33 cellular contexts compared by ENCODE assay signal in genomic region chr14:106287506-106287905, GRCh38.
"Had no signal": no experiment of that assay in that cellular context is flagged by ENCODE, and none has a peak within 500 bp of the region (broad histone marks: within the 10 kb centered on the region; RNA-seq: fewer than 3 reads in every experiment).

No MANE protein-coding gene starts in this region.

- H3K27me3 ChIP-seq: body of pancreas, brain microvascular endothelial cell, breast epithelium had no signal

- DNase-seq: activated B cell treated with CpG ODN at 0.5 μM for 24 hours; activated CD4-positive, alpha-beta memory T cell treated with anti-CD3 and anti-CD28 coated beads for 36 hours; activated CD4-positive, alpha-beta T cell treated with anti-CD3 and anti-CD28 coated beads for 4 hours; activated CD4-positive, alpha-beta T cell treated with anti-CD3 and anti-CD28 coated beads, Interleukin-2, amount 10 ng/mL, durations not matched to agents 24 days and 14 days; activated CD4-positive, alpha-beta T cell treated with anti-CD3 and anti-CD28 coated beads, Interleukin-2, amount 50 U/mL, for 1 hour; activated CD4-positive, alpha-beta T cell treated with anti-CD3 and anti-CD28 coated beads, Interleukin-2, amount 50 U/mL, for 4 hours; activated CD4-positive, CD25-positive, alpha-beta regulatory T cell treated with anti-CD3 and anti-CD28 coated beads, Interleukin-2, amount 50 U/mL, for 72 hours; activated CD8-positive, alpha-beta memory T cell treated with anti-CD3 and anti-CD28 coated beads, Interleukin-2, amount 50 U/mL, for 4 hours; activated CD8-positive, alpha-beta T cell treated with anti-CD3 and anti-CD28 coated beads for 36 hours; activated effector memory CD4-positive, alpha-beta T cell treated with anti-CD3 and anti-CD28 coated beads, Interleukin-2, amount 50 U/mL, for 16 hours; activated gamma-delta T cell treated with Interleukin-2 at 50 U/mL for 16 hours; activated naive CD4-positive, alpha-beta T cell; activated naive CD4-positive, alpha-beta T cell treated with anti-CD3 and anti-CD28 coated beads for 36 hours; activated naive CD4-positive, alpha-beta T cell treated with anti-CD3 and anti-CD28 coated beads, Interleukin-2, amount 50 U/mL, for 16 hours; activated naive CD8-positive, alpha-beta T cell treated with anti-CD3 and anti-CD28 coated beads for 36 hours; activated T-cell treated with anti-CD3 and anti-CD28 coated beads for 4 hours; activated T-cell treated with anti-CD3 and anti-CD28 coated beads, Interleukin-2, amount 50 U/mL, for 1 hour; activated T-cell treated with anti-CD3 and anti-CD28 coated beads, Interleukin-2, amount 50 U/mL, for 4 hours; adrenal gland; amniotic stem cell; aorta; body of pancreas; brain microvascular endothelial cell; central memory CD4-positive, alpha-beta T cell; T-helper 1 cell; T-helper 2 cell; T-helper 9 cell had no signal

- H3K27ac Mint-ChIP-seq: activated B cell treated with CpG ODN at 0.5 μM for 24 hours; activated CD4-positive, alpha-beta memory T cell treated with anti-CD3 and anti-CD28 coated beads for 36 hours; activated CD4-positive, alpha-beta T cell treated with anti-CD3 and anti-CD28 coated beads, Interleukin-2, amount 10 ng/mL, durations not matched to agents 24 days and 14 days; activated CD8-positive, alpha-beta T cell treated with anti-CD3 and anti-CD28 coated beads for 36 hours; activated naive CD4-positive, alpha-beta T cell treated with anti-CD3 and anti-CD28 coated beads for 36 hours; activated naive CD8-positive, alpha-beta T cell treated with anti-CD3 and anti-CD28 coated beads for 36 hours; T-helper 1 cell treated with Interleukin-12 subunit alpha and Interleukin-12 subunit beta and Interleukin-4 antibody, amounts not matched to agents 30 μg/mL and 1 μg/mL, for 36 hours; T-helper 2 cell treated with Interferon-gamma antibody and Interleukin-4, amounts not matched to agents 5 μg/mL and 100 μg/mL, for 36 hours had no signal

- H3K36me3 ChIP-seq: adrenal gland, brain microvascular endothelial cell, breast epithelium had no signal

- ATAC-seq: activated CD8-positive, alpha-beta T cell treated with anti-CD3 and anti-CD28 coated beads for 36 hours; body of pancreas had no signal

- H3K4me1 Mint-ChIP-seq: activated B cell treated with CpG ODN at 0.5 μM for 24 hours; activated CD4-positive, alpha-beta T cell treated with anti-CD3 and anti-CD28 coated beads, Interleukin-2, amount 10 ng/mL, durations not matched to agents 24 days and 14 days; activated naive CD8-positive, alpha-beta T cell treated with anti-CD3 and anti-CD28 coated beads for 36 hours had no signal

- H3K27ac ChIP-seq: adrenal gland, body of pancreas, brain microvascular endothelial cell, breast epithelium, VCaP had no signal

- H3K9me3 Mint-ChIP-seq: activated B cell treated with CpG ODN at 0.5 μM for 24 hours; activated CD4-positive, alpha-beta memory T cell treated with anti-CD3 and anti-CD28 coated beads for 36 hours; activated CD4-positive, alpha-beta T cell treated with anti-CD3 and anti-CD28 coated beads, Interleukin-2, amount 10 ng/mL, durations not matched to agents 24 days and 14 days; activated CD8-positive, alpha-beta T cell treated with anti-CD3 and anti-CD28 coated beads for 36 hours; activated naive CD4-positive, alpha-beta T cell treated with anti-CD3 and anti-CD28 coated beads for 36 hours; activated naive CD8-positive, alpha-beta T cell treated with anti-CD3 and anti-CD28 coated beads for 36 hours; activated T-cell treated with anti-CD3 and anti-CD28 coated beads, Interleukin-2, amount 50 U/mL, for 4 hours; T-helper 1 cell treated with Interleukin-12 subunit alpha and Interleukin-12 subunit beta and Interleukin-4 antibody, amounts not matched to agents 30 μg/mL and 1 μg/mL, for 36 hours; T-helper 2 cell treated with Interferon-gamma antibody and Interleukin-4, amounts not matched to agents 5 μg/mL and 100 μg/mL, for 36 hours had no signal

- H3K9me3 ChIP-seq: adrenal gland, body of pancreas had no signal

- H3K4me3 Mint-ChIP-seq: activated B cell treated with CpG ODN at 0.5 μM for 24 hours; activated CD4-positive, alpha-beta memory T cell treated with anti-CD3 and anti-CD28 coated beads for 36 hours; activated CD4-positive, alpha-beta T cell treated with anti-CD3 and anti-CD28 coated beads, Interleukin-2, amount 10 ng/mL, durations not matched to agents 24 days and 14 days; activated CD8-positive, alpha-beta T cell treated with anti-CD3 and anti-CD28 coated beads for 36 hours; activated naive CD4-positive, alpha-beta T cell treated with anti-CD3 and anti-CD28 coated beads for 36 hours; activated naive CD8-positive, alpha-beta T cell treated with anti-CD3 and anti-CD28 coated beads for 36 hours; activated T-cell treated with anti-CD3 and anti-CD28 coated beads, Interleukin-2, amount 50 U/mL, for 4 hours; T-helper 1 cell treated with Interleukin-12 subunit alpha and Interleukin-12 subunit beta and Interleukin-4 antibody, amounts not matched to agents 30 μg/mL and 1 μg/mL, for 36 hours; T-helper 2 cell treated with Interferon-gamma antibody and Interleukin-4, amounts not matched to agents 5 μg/mL and 100 μg/mL, for 36 hours had no signal

- H3K4me3 ChIP-seq: adrenal gland, body of pancreas, breast epithelium had no signal

- H3K4me1 ChIP-seq: adrenal gland, body of pancreas, breast epithelium had no signal

- FAIRE-seq: astrocyte, TTC549 had no signal

- H3K36me3 Mint-ChIP-seq: activated CD4-positive, alpha-beta memory T cell treated with anti-CD3 and anti-CD28 coated beads for 36 hours; activated naive CD8-positive, alpha-beta T cell treated with anti-CD3 and anti-CD28 coated beads for 36 hours had no signal
